ENCODE assay signal across 10 cellular contexts in the genomic region with DNA sequence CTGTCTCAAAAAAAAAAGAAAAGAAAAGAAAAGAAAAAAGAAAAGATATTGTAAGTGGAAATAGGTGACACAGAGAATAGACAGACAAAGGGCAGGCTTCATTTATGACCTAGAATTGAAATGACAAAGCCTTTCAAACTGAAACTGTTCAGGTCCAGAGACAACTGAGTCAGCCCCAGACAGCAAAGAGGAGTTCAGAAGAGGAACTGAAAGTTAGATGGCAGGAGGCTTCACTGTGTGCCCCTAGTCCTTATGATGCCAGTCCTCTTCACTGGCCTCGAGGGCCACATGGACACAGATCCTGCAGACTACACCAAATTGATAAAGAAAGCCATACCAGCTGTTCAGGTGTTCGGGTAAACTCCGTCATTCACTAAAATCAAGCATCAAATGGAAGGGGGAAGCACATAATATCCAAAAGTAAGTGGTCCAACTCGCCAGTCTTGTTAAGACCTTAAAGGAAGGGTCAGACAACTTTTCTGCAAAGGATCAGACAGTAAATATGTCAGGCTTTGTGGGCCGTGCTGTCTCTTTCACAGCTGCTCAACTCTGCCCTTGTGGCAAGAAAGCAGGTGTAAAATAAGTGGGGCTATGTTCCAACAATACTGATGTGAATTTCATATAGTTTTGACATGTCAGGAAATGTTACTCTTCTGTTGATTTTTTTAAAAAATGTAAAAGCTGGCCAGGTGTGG.
A peak's percentile ranks its signal among the peaks of the same experiment; 100 is the strongest.
DNase-seq lines count a peak whose midpoint lies in the region; ATAC-seq, FAIRE-seq and TF ChIP-seq lines count a peak whose summit lies in the region.
"Had no signal": no experiment of that assay in that cellular context is flagged by ENCODE, and none has a peak within 500 bp of the region (broad histone marks: within the 10 kb centered on the region; RNA-seq: fewer than 3 reads in every experiment).

No MANE protein-coding gene starts in this region.

- H3K27me3 ChIP-seq in GM12878 (replicated peaks in 1 of 2; ENCODE audit: control insufficient read depth in 2 of 2, insufficient read depth in 2 of 2, low read length in 1 of 2) (no peaks in the 10 kb centered on the region), tibial nerve (no peaks in the 10 kb centered on the region)

- SMC1A ChIA-PET in GM12878 (lab: Charles Lee; ENCODE audit: uncharacterized antibody, unreplicated experiment): interaction anchor here (1.1 to 1.3 kb wide), 2 partner anchors 36 to 64 kb away, joined by 3 to 4 read pairs; no protein-coding TSS in a partner anchor

- peak overlapping the region; percentile 77 for H3K4me2 ChIP-seq in GM12878 (ENCODE audit: control insufficient read depth, insufficient read depth)

- H3K27ac ChIP-seq in GM12878 (ENCODE audit: control insufficient read depth, insufficient read depth) (no peak overlapping the region), tibial nerve (no peak overlapping the region)
- H3K27ac ChIP-seq: skin epidermis had no signal

- BruUV-seq in GM12878 (replicated peaks; lab: Mats Ljungman, UMichigan): no TSS peak

- H4K20me1 ChIP-seq in GM12878 (ENCODE audit: control insufficient read depth, insufficient read depth): no peaks in the 10 kb centered on the region

- in situ Hi-C loops in GM12878 (cut with MboI): no loop called here

- H3K4me1 ChIP-seq in GM12878 (ENCODE audit: control insufficient read depth, insufficient read depth, low read length): peaks cover 25% of the 10 kb centered on the region
- no peaks in the 10 kb centered on the region for H3K4me1 ChIP-seq in tibial nerve

- H3K9me3 ChIP-seq in GM12878 (replicated peaks; ENCODE audit: control insufficient read depth, insufficient read depth, low read length) (no peaks in the 10 kb centered on the region), tibial nerve (no peaks in the 10 kb centered on the region)

- POLR2A ChIA-PET in GM12878 (lab: Charles Lee): no interaction called here

- 19% methylated on average over 5 of the region's 5 CpGs for WGBS in GM12878 (ENCODE audit: insufficient coverage, insufficient replicate concordance, low lambda C conversion rate, missing lambda C conversion rate)
- 76 to 85% methylated on average over 5 of the region's 5 CpGs for WGBS in tibial nerve, 2 donors

- H3K4me3 ChIP-seq in GM12878 (no peak overlapping the region), tibial nerve (no peak overlapping the region)
- H3K4me3 ChIP-seq: skin epidermis had no signal

- no peak for TF ChIP-seq CTCF in GM12878 (IDR thresholded peaks at IDR 0.05 in 2 of 3, conservative IDR thresholded peaks at IDR 0.05 in 1 of 3; ENCODE audit: control insufficient read depth in 2 of 3, extremely low read depth in 1 of 3, insufficient read depth in 1 of 3, low read depth in 3 of 3, low read length in 3 of 3)
- no peak for TF ChIP-seq CTCF in tibial nerve (IDR thresholded peaks at IDR 0.05)

- ATAC-seq in GM18870 (IDR thresholded peaks at IDR 0.05; ENCODE audit: unreplicated experiment) (peak; percentile 97), GM21515 (IDR thresholded peaks at IDR 0.05; ENCODE audit: unreplicated experiment) (peak; percentile 91), HG03135 (IDR thresholded peaks at IDR 0.05; ENCODE audit: unreplicated experiment) (peak; percentile 88), GM12878 (peak; percentile 98)

- peak; percentile 78 for DNase-seq in GM12878 (ENCODE audit: low read depth, low spot score)
- no peak for DNase-seq in activated CD8-positive, alpha-beta memory T cell treated with anti-CD3 and anti-CD28 coated beads, Interleukin-2, amount 50 U/mL, for 4 hours
- DNase-seq in stimulated activated CD4-positive, alpha-beta T cell treated with anti-CD3 and anti-CD28 coated beads, Interleukin-2, amount 100 ng/mL, for 24 hours: no peak
- DNase-seq in tibial nerve (ENCODE audit: low spot score in 2 of 2): no peak
- DNase-seq: anterior cingulate cortex had no signal

- no peak for TF ChIP-seq RAD21 in GM12878 (IDR thresholded peaks at IDR 0.05; ENCODE audit: insufficient read depth, low read depth, low read length)

- H3K9ac ChIP-seq in GM12878 (ENCODE audit: control insufficient read depth, insufficient read depth, low read length): no peak overlapping the region

- RAD21 ChIA-PET in GM12878 (lab: Charles Lee; ENCODE audit: unreplicated experiment): interaction anchor here (1.1 kb wide), 1 partner anchor 107 kb away, joined by 3 read pairs; no protein-coding TSS in a partner anchor

- H3K36me3 ChIP-seq in GM12878 (ENCODE audit: control insufficient read depth in 2 of 2, insufficient read depth in 2 of 2, low read length in 1 of 2) (no peaks in the 10 kb centered on the region), tibial nerve (no peaks in the 10 kb centered on the region)

- intact Hi-C loops in GM12878 (cut with micrococcal nuclease; ENCODE audit: unreplicated experiment): loop anchor here (5.0 kb wide), 3 partner anchors 70 to 180 kb away; no protein-coding TSS in a partner anchor

- TF ChIP-seq EP300 in GM12878 (IDR thresholded peaks at IDR 0.05; ENCODE audit: borderline replicate concordance in 1 of 2, control insufficient read depth in 1 of 2, low read depth in 2 of 2, low read length in 2 of 2): peak in 1 of 2 experiments; percentile 68; a peak in 1 of 4 replicates
- TF ChIP-seq EP300 in tibial nerve (IDR thresholded peaks at IDR 0.05): no peak

- no peak overlapping the region; the same call in none of the 2 replicates for H2AFZ ChIP-seq in GM12878 (ENCODE audit: control insufficient read depth, low read depth, low read length)

- CTCF ChIA-PET in GM12878 (lab: Yijun Ruan, JAX): no interaction called here

- TF ChIP-seq POLR2A in GM12878 (IDR thresholded peaks at IDR 0.05; ENCODE audit: low read depth, low read length) (no peak), tibial nerve (IDR thresholded peaks at IDR 0.05) (no peak)

- peak; percentile 52 for FAIRE-seq in GM12878 (lab: Jason Lieb, UNC)
- FAIRE-seq: G401.6 had no signal

- no peaks in the 10 kb centered on the region for H3K79me2 ChIP-seq in GM12878 (ENCODE audit: control insufficient read depth, insufficient read depth, low read length)

TF ChIP-seq in GM12878, 131 proteins besides CTCF, POLR2A, EP300 and RAD21 (continues in another document):
- TF ChIP-seq CHD4 (IDR thresholded peaks at IDR 0.05) (no peak), BCL11A (IDR thresholded peaks at IDR 0.05; ENCODE audit: low read depth, low read length) (peak; percentile 74; the same call in 1 of the 2 replicates), STAT1 (conservative IDR thresholded peaks at IDR 0.05) (no peak), CREM (IDR thresholded peaks at IDR 0.05; ENCODE audit: low read depth) (0 out of 2 replicates have a peak, but pooled peaks have one; percentile 41), SIX5 (IDR thresholded peaks at IDR 0.05; ENCODE audit: low read depth, low read length, severe bottlenecking) (no peak), NR2F1 (conservative IDR thresholded peaks at IDR 0.05) (no peak), IKZF1 (conservative IDR thresholded peaks at IDR 0.05) (no peak), CHD1 (IDR thresholded peaks at IDR 0.05; ENCODE audit: low read depth, low read length) (no peak), MXI1 (IDR thresholded peaks at IDR 0.05; ENCODE audit: low read depth, low read length) (no peak), EED (IDR thresholded peaks at IDR 0.05; ENCODE audit: low read depth) (peak; percentile 56), SIN3A (IDR thresholded peaks at IDR 0.05; ENCODE audit: low read depth, low read length) (no peak)
- TF ChIP-seq, protein P1, sequence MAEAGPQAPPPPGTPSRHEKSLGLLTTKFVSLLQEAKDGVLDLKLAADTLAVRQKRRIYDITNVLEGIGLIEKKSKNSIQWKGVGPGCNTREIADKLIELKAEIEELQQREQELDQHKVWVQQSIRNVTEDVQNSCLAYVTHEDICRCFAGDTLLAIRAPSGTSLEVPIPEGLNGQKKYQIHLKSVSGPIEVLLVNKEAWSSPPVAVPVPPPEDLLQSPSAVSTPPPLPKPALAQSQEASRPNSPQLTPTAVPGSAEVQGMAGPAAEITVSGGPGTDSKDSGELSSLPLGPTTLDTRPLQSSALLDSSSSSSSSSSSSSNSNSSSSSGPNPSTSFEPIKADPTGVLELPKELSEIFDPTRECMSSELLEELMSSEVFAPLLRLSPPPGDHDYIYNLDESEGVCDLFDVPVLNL (IDR thresholded peaks at IDR 0.05; ENCODE audit: low read depth, low read length): no peak
- TF ChIP-seq, protein P2, sequence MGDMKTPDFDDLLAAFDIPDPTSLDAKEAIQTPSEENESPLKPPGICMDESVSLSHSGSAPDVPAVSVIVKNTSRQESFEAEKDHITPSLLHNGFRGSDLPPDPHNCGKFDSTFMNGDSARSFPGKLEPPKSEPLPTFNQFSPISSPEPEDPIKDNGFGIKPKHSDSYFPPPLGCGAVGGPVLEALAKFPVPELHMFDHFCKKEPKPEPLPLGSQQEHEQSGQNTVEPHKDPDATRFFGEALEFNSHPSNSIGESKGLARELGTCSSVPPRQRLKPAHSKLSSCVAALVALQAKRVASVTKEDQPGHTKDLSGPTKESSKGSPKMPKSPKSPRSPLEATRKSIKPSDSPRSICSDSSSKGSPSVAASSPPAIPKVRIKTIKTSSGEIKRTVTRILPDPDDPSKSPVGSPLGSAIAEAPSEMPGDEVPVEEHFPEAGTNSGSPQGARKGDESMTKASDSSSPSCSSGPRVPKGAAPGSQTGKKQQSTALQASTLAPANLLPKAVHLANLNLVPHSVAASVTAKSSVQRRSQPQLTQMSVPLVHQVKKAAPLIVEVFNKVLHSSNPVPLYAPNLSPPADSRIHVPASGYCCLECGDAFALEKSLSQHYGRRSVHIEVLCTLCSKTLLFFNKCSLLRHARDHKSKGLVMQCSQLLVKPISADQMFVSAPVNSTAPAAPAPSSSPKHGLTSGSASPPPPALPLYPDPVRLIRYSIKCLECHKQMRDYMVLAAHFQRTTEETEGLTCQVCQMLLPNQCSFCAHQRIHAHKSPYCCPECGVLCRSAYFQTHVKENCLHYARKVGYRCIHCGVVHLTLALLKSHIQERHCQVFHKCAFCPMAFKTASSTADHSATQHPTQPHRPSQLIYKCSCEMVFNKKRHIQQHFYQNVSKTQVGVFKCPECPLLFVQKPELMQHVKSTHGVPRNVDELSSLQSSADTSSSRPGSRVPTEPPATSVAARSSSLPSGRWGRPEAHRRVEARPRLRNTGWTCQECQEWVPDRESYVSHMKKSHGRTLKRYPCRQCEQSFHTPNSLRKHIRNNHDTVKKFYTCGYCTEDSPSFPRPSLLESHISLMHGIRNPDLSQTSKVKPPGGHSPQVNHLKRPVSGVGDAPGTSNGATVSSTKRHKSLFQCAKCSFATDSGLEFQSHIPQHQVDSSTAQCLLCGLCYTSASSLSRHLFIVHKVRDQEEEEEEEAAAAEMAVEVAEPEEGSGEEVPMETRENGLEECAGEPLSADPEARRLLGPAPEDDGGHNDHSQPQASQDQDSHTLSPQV (IDR thresholded peaks at IDR 0.05): no peak
